ENCODE assay signal across 1 cellular context in the genomic region with DNA sequence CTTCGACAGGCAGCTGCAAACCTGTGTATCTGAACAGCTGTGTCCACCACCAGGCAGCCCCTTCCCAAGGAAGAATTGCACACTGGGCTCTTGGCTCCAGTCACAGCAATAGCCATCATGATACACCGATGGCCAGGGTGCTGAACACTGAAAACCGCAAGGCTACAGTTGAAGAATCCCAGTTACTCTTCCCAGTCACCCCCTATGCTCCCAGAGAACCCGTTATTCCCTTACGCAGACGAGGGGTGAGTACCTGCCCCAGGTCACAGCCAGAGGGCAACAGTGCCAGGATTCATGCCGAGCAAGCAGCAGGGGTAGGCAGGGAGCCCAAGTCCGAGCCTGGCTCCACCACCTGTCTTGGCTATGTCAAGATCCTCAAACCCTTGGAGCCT.
TF ChIP-seq lines count a peak whose summit lies in the region.

No MANE protein-coding gene starts in this region.

TF ChIP-seq in HepG2, 621 proteins besides CTCF, POLR2A, EP300 and RAD21:
- TF ChIP-seq ZNF629 (CRISPR knock-in tag; conservative IDR thresholded peaks at IDR 0.05) (peak; percentile 38; the same call in 1 of the 2 replicates), POLR2AphosphoS5 (IDR thresholded peaks at IDR 0.05; ENCODE audit: low read depth, low read length) (no peak)
